Comparison of ENCODE assay signal across 1 cellular context in genomic region chr10:86821600-86821999, GRCh38.
TF ChIP-seq lines count a peak whose summit lies in the region.

No MANE protein-coding gene starts in this region.

TF ChIP-seq in H1, 55 proteins besides CTCF, POLR2A, EP300 and RAD21 (continued from another document):
- TF ChIP-seq, protein P1, sequence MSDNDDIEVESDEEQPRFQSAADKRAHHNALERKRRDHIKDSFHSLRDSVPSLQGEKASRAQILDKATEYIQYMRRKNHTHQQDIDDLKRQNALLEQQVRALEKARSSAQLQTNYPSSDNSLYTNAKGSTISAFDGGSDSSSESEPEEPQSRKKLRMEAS (IDR thresholded peaks at IDR 0.05), result no peak
- no peak for TF ChIP-seq JUN (IDR thresholded peaks at IDR 0.05; ENCODE audit: low read depth, low read length)
- no peak for TF ChIP-seq PHF8 (conservative IDR thresholded peaks at IDR 0.05; ENCODE audit: low read depth, low read length)
- TF ChIP-seq JUND (IDR thresholded peaks at IDR 0.05; ENCODE audit: low read length), result no peak
- no peak for TF ChIP-seq TAF7 (optimal IDR thresholded peaks at IDR 0.05; ENCODE audit: borderline replicate concordance, low read depth, low read length)
- no peak for TF ChIP-seq SP2 (IDR thresholded peaks at IDR 0.05; ENCODE audit: low read length)
- no peak for TF ChIP-seq MAFK (IDR thresholded peaks at IDR 0.05; ENCODE audit: low read depth, low read length)
- no peak for TF ChIP-seq TEAD4 (IDR thresholded peaks at IDR 0.05; ENCODE audit: low read depth, low read length)
- no peak for TF ChIP-seq EGR1 (IDR thresholded peaks at IDR 0.05; ENCODE audit: borderline replicate concordance, low read depth, low read length)
- TF ChIP-seq HDAC2 (IDR thresholded peaks at IDR 0.05; ENCODE audit: borderline replicate concordance in 1 of 2, low read depth in 2 of 2, low read length in 2 of 2), result no peak
- no peak for TF ChIP-seq SIN3A (conservative IDR thresholded peaks at IDR 0.05 in 1 of 2, IDR thresholded peaks at IDR 0.05 in 1 of 2; ENCODE audit: low read depth in 1 of 2, low read length in 2 of 2)
- TF ChIP-seq SRF (IDR thresholded peaks at IDR 0.05; ENCODE audit: low read depth, low read length), result no peak
- TF ChIP-seq SAP30 (IDR thresholded peaks at IDR 0.05; ENCODE audit: insufficient read depth, insufficient replicate concordance, low read length), result no peak
